In genomic region chr14:76219873-76220272, GRCh38 we compare ENCODE assay signal across 18 cellular contexts.
A peak's percentile ranks its signal among the peaks of the same experiment; 100 is the strongest.
DNase-seq lines count a peak whose midpoint lies in the region; ATAC-seq, FAIRE-seq and TF ChIP-seq lines count a peak whose summit lies in the region.
"Had no signal": no experiment of that assay in that cellular context is flagged by ENCODE, and none has a peak within 500 bp of the region (broad histone marks: within the 10 kb centered on the region; RNA-seq: fewer than 3 reads in every experiment).

No MANE protein-coding gene starts in this region.

- H3K27me3 ChIP-seq in GM23248 (replicated peaks; ENCODE audit: insufficient read depth): no peaks in the 10 kb centered on the region
- H3K27me3 ChIP-seq in K562 (ENCODE audit: control insufficient read depth in 2 of 2, insufficient read depth in 2 of 2, low read length in 2 of 2): no peaks in the 10 kb centered on the region
- no peaks in the 10 kb centered on the region for H3K27me3 ChIP-seq in MG63
- H3K27me3 ChIP-seq: BLaER1 had no signal

- H3K27me3 Mint-ChIP-seq in MCF 10A (ENCODE audit: insufficient read depth, unreplicated experiment) (no peaks in the 10 kb centered on the region), mesothelial cell of epicardium (ENCODE audit: low read depth) (no peaks in the 10 kb centered on the region)
- H3K27me3 Mint-ChIP-seq: B cell; CD4-positive, CD25-positive, alpha-beta regulatory T cell had no signal

- H3K9ac ChIP-seq in GM23248 (no peak overlapping the region), K562 (ENCODE audit: insufficient read depth in 1 of 2, low read depth in 2 of 2, low read length in 2 of 2) (no peak overlapping the region)
- H3K9ac ChIP-seq: BLaER1 had no signal

- peak; percentile 40 for FAIRE-seq in HTR-8/SVneo (lab: Jason Lieb, UNC)
- no peak for FAIRE-seq in K562 (lab: Jason Lieb, UNC)
- FAIRE-seq: H54 had no signal

- H3K4me1 ChIP-seq in GM23248 (ENCODE audit: insufficient read depth): no peaks in the 10 kb centered on the region
- no peaks in the 10 kb centered on the region for H3K4me1 ChIP-seq in K562 (replicated peaks in 1 of 2; ENCODE audit: control insufficient read depth in 2 of 2, insufficient read depth in 2 of 2, low read length in 2 of 2)
- H3K4me1 ChIP-seq: BLaER1, Caco-2, HAP-1 had no signal

- no peak for TF ChIP-seq CTCF in K562 (IDR thresholded peaks at IDR 0.05 in 2 of 3, conservative IDR thresholded peaks at IDR 0.05 in 1 of 3; ENCODE audit: insufficient read depth in 2 of 3, low read depth in 1 of 3, low read length in 3 of 3)
- TF ChIP-seq CTCF in MCF 10A (IDR thresholded peaks at IDR 0.05; ENCODE audit: unreplicated experiment): no peak
- no peak for TF ChIP-seq CTCF in mesothelial cell of epicardium (IDR thresholded peaks at IDR 0.05; ENCODE audit: unreplicated experiment)

- intact Hi-C loops in K562 (cut with micrococcal nuclease) (no loop called here), MCF 10A (cut with micrococcal nuclease) (no loop called here)

- H3K79me2 ChIP-seq in GM23248 (ENCODE audit: insufficient read depth) (no peaks in the 10 kb centered on the region), K562 (ENCODE audit: control insufficient read depth, insufficient read depth, low read length) (no peaks in the 10 kb centered on the region)

- no peaks in the 10 kb centered on the region for H3F3A ChIP-seq in GM23248 (ENCODE audit: insufficient read depth)

- H3K9me2 ChIP-seq in GM23248 (ENCODE audit: insufficient read depth): no peaks in the 10 kb centered on the region

- H3K9me1 ChIP-seq in K562 (ENCODE audit: control insufficient read depth, insufficient read depth, low read length): no peaks in the 10 kb centered on the region

- H3K4me2 ChIP-seq in GM23248 (ENCODE audit: unreplicated experiment): no peak overlapping the region
- H3K4me2 ChIP-seq in K562 (ENCODE audit: insufficient read depth, low read length): no peak overlapping the region
- H3K4me2 ChIP-seq: BLaER1 had no signal

- H3K4me3 Mint-ChIP-seq in MCF 10A (ENCODE audit: unreplicated experiment): no peak overlapping the region
- no peak overlapping the region for H3K4me3 Mint-ChIP-seq in mesothelial cell of epicardium
- H3K4me3 Mint-ChIP-seq: B cell; CD4-positive, CD25-positive, alpha-beta regulatory T cell; CD8-positive, alpha-beta T cell had no signal

- H3K36me3 ChIP-seq in GM23248 (ENCODE audit: low read depth): no peaks in the 10 kb centered on the region
- no peaks in the 10 kb centered on the region for H3K36me3 ChIP-seq in K562 (ENCODE audit: control insufficient read depth, insufficient read depth, low read length)
- H3K36me3 ChIP-seq in MG63: no peaks in the 10 kb centered on the region
- H3K36me3 ChIP-seq: BLaER1, HAP-1 had no signal

- ATAC-seq in K562: no peak
- ATAC-seq: CD8-positive, alpha-beta T cell had no signal

- H3K9me3 Mint-ChIP-seq in MCF 10A (ENCODE audit: unreplicated experiment) (no peaks in the 10 kb centered on the region), mesothelial cell of epicardium (peaks cover 25% of the 10 kb centered on the region)

- 64 to 66% methylated on average over 3 of the region's 3 CpGs for WGBS in GM23248 (ENCODE audit: low coverage in 1 of 2, low lambda C conversion rate in 2 of 2, missing lambda C conversion rate in 2 of 2), 2 experiments
- 14% methylated on average over 3 of the region's 3 CpGs for WGBS in K562 (ENCODE audit: insufficient coverage, low coverage, missing lambda C conversion rate)

- no peak overlapping the region for H3K4me3 ChIP-seq in GM23248
- H3K4me3 ChIP-seq in K562: no peak overlapping the region
- H3K4me3 ChIP-seq in MG63: no peak overlapping the region
- H3K4me3 ChIP-seq: BLaER1, HAP-1 had no signal

- H4K20me1 ChIP-seq in GM23248 (ENCODE audit: insufficient read depth) (no peaks in the 10 kb centered on the region), K562 (replicated peaks; ENCODE audit: control insufficient read depth, insufficient read depth, low read length) (no peaks in the 10 kb centered on the region)
- H4K20me1 ChIP-seq: BLaER1 had no signal

- H3K27ac ChIP-seq in GM23248: no peak overlapping the region
- no peak overlapping the region for H3K27ac ChIP-seq in K562 (ENCODE audit: extremely low read depth, low read depth, low read length)
- H3K27ac ChIP-seq: BLaER1, C4-2B had no signal

- POLR2A ChIA-PET in K562 (lab: Yijun Ruan, JAX): interaction anchor here (0.8 to 1.4 kb wide), 2 partner anchors 10 to 13 kb away, joined by 3 read pairs; no protein-coding TSS in a partner anchor
- POLR2A ChIA-PET in MCF 10A (lab: Yijun Ruan, JAX): no interaction called here

- no peak for TF ChIP-seq POLR2A in K562 (conservative IDR thresholded peaks at IDR 0.05)

- CTCF ChIA-PET in K562 (lab: Yijun Ruan, JAX; ENCODE audit: low intra/inter-chr PET ratio) (no interaction called here), MCF 10A (lab: Yijun Ruan, JAX) (no interaction called here)

- H3K36me3 Mint-ChIP-seq in MCF 10A (ENCODE audit: insufficient read depth, unreplicated experiment) (no peaks in the 10 kb centered on the region), mesothelial cell of epicardium (peaks cover 2% of the 10 kb centered on the region)
- H3K36me3 Mint-ChIP-seq: CD4-positive, CD25-positive, alpha-beta regulatory T cell; CD8-positive, alpha-beta T cell had no signal

- no peak for TF ChIP-seq RAD21 in K562 (CRISPR knock-in tag; conservative IDR thresholded peaks at IDR 0.05 in 1 of 2, IDR thresholded peaks at IDR 0.05 in 1 of 2)

- no peaks in the 10 kb centered on the region for H3K9me3 ChIP-seq in GM23248 (ENCODE audit: low read depth)
- H3K9me3 ChIP-seq in K562 (replicated peaks; ENCODE audit: control insufficient read depth, insufficient read depth, low read depth, low read length): no peaks in the 10 kb centered on the region
- H3K9me3 ChIP-seq in MG63: no peaks in the 10 kb centered on the region; the same call in 1 of the 2 replicates
- H3K9me3 ChIP-seq: HAP-1 had no signal

- DNase-seq in GM23248 (peak; percentile 7), HTR-8/SVneo (ENCODE audit: insufficient read length, low spot score) (no peak), K562 (ENCODE audit: extremely low read depth in 1 of 4, low spot score in 3 of 4) (no peak), iris pigment epithelial cell (ENCODE audit: low read depth) (peak; percentile 9), MCF 10A (ENCODE audit: unreplicated experiment) (no peak), MG63 (no peak), mesothelial cell of epicardium (ENCODE audit: low spot score in 2 of 2, unreplicated experiment in 2 of 2) (no peak)
- DNase-seq: Caco-2; CD4-positive, CD25-positive, alpha-beta regulatory T cell; CD8-positive, alpha-beta T cell; DMS153; DND-41; GOT3 had no signal

- BruUV-seq in K562 (replicated peaks; lab: Mats Ljungman, UMichigan) (no TSS peak), MCF 10A (replicated peaks; lab: Mats Ljungman, UMichigan) (no TSS peak)

- no peak overlapping the region for H3K27ac Mint-ChIP-seq in MCF 10A (ENCODE audit: low read depth, unreplicated experiment)
- H3K27ac Mint-ChIP-seq in mesothelial cell of epicardium: no peak overlapping the region
- H3K27ac Mint-ChIP-seq: B cell; CD4-positive, CD25-positive, alpha-beta regulatory T cell; CD8-positive, alpha-beta T cell had no signal

- H3K4me1 Mint-ChIP-seq in MCF 10A (ENCODE audit: insufficient read depth, unreplicated experiment) (no peaks in the 10 kb centered on the region), mesothelial cell of epicardium (no peaks in the 10 kb centered on the region)
- H3K4me1 Mint-ChIP-seq: B cell; CD4-positive, CD25-positive, alpha-beta regulatory T cell had no signal

- in situ Hi-C loops in GM23248 (cut with MboI) (no loop called here), K562 (cut with MboI) (no loop called here)

- H2AFZ ChIP-seq in GM23248 (no peak overlapping the region), K562 (ENCODE audit: low read depth, low read length) (no peak overlapping the region)

- no peak for TF ChIP-seq EP300 in K562 (IDR thresholded peaks at IDR 0.05; ENCODE audit: low read length)

TF ChIP-seq in K562, 482 proteins besides CTCF, POLR2A, EP300 and RAD21 (continues in another document):
- TF ChIP-seq LARP7 (IDR thresholded peaks at IDR 0.05) (no peak), ZNF592 (IDR thresholded peaks at IDR 0.05) (peak; percentile 93), EZH2 (IDR thresholded peaks at IDR 0.05; ENCODE audit: borderline replicate concordance, low read depth, low read length) (no peak), PTTG1 (tag; IDR thresholded peaks at IDR 0.05; ENCODE audit: low read depth) (peak; percentile 82), PTRF (tag; IDR thresholded peaks at IDR 0.05) (peak; percentile 63; the same call in 1 of the 2 replicates)

Comparison
In these comparisons a context has a peak if more than half of its experiments do, and no peak if none do; other contexts are left out.
1. DNase-seq: peak in GM23248 (single experiment) and iris pigment epithelial cell (single experiment); none in HTR-8/SVneo (single experiment), K562 (0 of 4), MCF 10A (single experiment), MG63 (single experiment) and mesothelial cell of epicardium (0 of 2).